10 cellular contexts compared by ENCODE assay signal in the genomic region with DNA sequence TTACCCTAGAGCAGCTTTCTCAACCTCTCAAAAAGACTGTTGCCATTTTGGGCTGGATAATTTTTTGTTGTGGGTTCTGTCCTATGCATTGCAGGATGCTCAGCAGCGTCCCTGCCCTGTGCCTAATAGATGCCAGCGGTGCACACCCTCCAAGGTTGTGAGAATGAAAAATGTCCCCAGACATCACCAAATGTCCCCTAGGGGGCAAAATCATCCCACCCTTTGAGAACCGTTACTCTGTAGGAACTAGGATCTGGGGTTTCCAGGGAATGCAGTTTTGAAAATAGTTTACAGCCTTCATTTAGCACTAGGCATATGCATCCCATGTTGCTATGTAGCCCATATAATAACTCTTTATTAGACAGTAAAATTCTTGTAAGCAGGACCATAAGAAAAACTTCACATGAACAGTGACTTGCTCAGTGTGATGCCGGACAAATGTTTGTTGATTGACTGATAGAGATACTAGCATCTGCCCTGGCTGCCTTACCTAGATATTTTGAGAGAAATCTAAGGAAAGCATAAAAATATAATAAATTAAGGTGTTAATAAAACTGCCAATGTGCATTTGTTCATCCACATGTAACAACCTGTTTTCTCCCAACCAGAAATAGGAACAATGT.
DNase-seq lines count a peak whose midpoint lies in the region; ATAC-seq and TF ChIP-seq lines count a peak whose summit lies in the region.
"Had no signal": no experiment of that assay in that cellular context is flagged by ENCODE, and none has a peak within 500 bp of the region (broad histone marks: within the 10 kb centered on the region; RNA-seq: fewer than 3 reads in every experiment).

No MANE protein-coding gene starts in this region.

- no peak overlapping the region for H3K27ac Mint-ChIP-seq in stimulated activated memory B cell treated with anti-CD40 and anti-IgM and Interleukin-4, amounts not matched to agents 10 μg/mL and 1 μg/mL and 100 μg/mL, for 72 hours
- no peak overlapping the region for H3K27ac Mint-ChIP-seq in CD8-positive, alpha-beta T cell

- H3K4me1 Mint-ChIP-seq in stimulated activated memory B cell treated with anti-CD40 and anti-IgM and Interleukin-4, amounts not matched to agents 10 μg/mL and 1 μg/mL and 100 μg/mL, for 72 hours: no peaks in the 10 kb centered on the region
- peaks cover 14% of the 10 kb centered on the region for H3K4me1 Mint-ChIP-seq in CD8-positive, alpha-beta T cell (ENCODE audit: low read depth)

- intact Hi-C loops in left lung (cut with DNase I): no loop called here
- intact Hi-C loops in CD8-positive, alpha-beta T cell (cut with DNase I, micrococcal nuclease): loop anchor here (5.0 kb wide), 3 partner anchors 38 to 427 kb away; no protein-coding TSS in a partner anchor

- H3K27ac ChIP-seq in left lung: no peak overlapping the region
- H3K27ac ChIP-seq in CD8-positive, alpha-beta T cell (ENCODE audit: low read depth, low read length): no peak overlapping the region

- H3K36me3 ChIP-seq in left lung: no peaks in the 10 kb centered on the region
- no peaks in the 10 kb centered on the region for H3K36me3 ChIP-seq in CD8-positive, alpha-beta T cell (ENCODE audit: insufficient read depth, low read length)

- ATAC-seq in left lung: peak; percentile 56
- no peak for ATAC-seq in stimulated activated memory B cell treated with anti-CD40 and anti-IgM and Interleukin-4, amounts not matched to agents 10 μg/mL and 1 μg/mL and 100 μg/mL, for 72 hours
- no peak for ATAC-seq in GM18517 (IDR thresholded peaks at IDR 0.05; ENCODE audit: unreplicated experiment)
- no peak for ATAC-seq in CD8-positive, alpha-beta T cell

- no peaks in the 10 kb centered on the region for H3K9me3 ChIP-seq in left lung
- no peaks in the 10 kb centered on the region for H3K9me3 ChIP-seq in CD8-positive, alpha-beta T cell (ENCODE audit: low read length)

- H3K4me3 Mint-ChIP-seq in stimulated activated memory B cell treated with anti-CD40 and anti-IgM and Interleukin-4, amounts not matched to agents 10 μg/mL and 1 μg/mL and 100 μg/mL, for 72 hours: no peak overlapping the region
- no peak overlapping the region for H3K4me3 Mint-ChIP-seq in CD8-positive, alpha-beta T cell

- DNase-seq in EH (ENCODE audit: low read depth) (peak; percentile 13), KBM-7 (peak; percentile 48), astrocyte of the cerebellum (ENCODE audit: low read depth) (no peak), left lung (no peak), GF-D8 (lab: John Stamatoyannopoulos, UW) (no peak)
- no peak for DNase-seq in CD8-positive, alpha-beta T cell
- DNase-seq: activated effector memory CD4-positive, alpha-beta T cell treated with Interleukin-2 at 50 U/mL for 16 hours; T-helper 2 cell had no signal

- H3K27me3 Mint-ChIP-seq in stimulated activated memory B cell treated with anti-CD40 and anti-IgM and Interleukin-4, amounts not matched to agents 10 μg/mL and 1 μg/mL and 100 μg/mL, for 72 hours: peaks cover 19% of the 10 kb centered on the region
- H3K27me3 Mint-ChIP-seq in CD8-positive, alpha-beta T cell (ENCODE audit: low read depth): no peaks in the 10 kb centered on the region

- H3K4me3 ChIP-seq in astrocyte of the cerebellum (ENCODE audit: low read depth, low read length) (no peak overlapping the region), left lung (no peak overlapping the region)
- H3K4me3 ChIP-seq in CD8-positive, alpha-beta T cell (ENCODE audit: low read depth, low read length): no peak overlapping the region

- in situ Hi-C loops in KBM-7 (cut with MboI; ENCODE audit: low pct_unique_long_range_greater_than_20kb, low sequenced_read_pairs) (loop anchor here (25.0 kb wide), 1 partner anchor 422 kb away; no protein-coding TSS in a partner anchor), astrocyte of the cerebellum (cut with HindIII; ENCODE audit: low sequenced_read_pairs) (no loop called here)

- H3K9me3 Mint-ChIP-seq in stimulated activated memory B cell treated with anti-CD40 and anti-IgM and Interleukin-4, amounts not matched to agents 10 μg/mL and 1 μg/mL and 100 μg/mL, for 72 hours: no peaks in the 10 kb centered on the region
- H3K9me3 Mint-ChIP-seq in CD8-positive, alpha-beta T cell: no peaks in the 10 kb centered on the region

- no peaks in the 10 kb centered on the region for H3K36me3 Mint-ChIP-seq in stimulated activated memory B cell treated with anti-CD40 and anti-IgM and Interleukin-4, amounts not matched to agents 10 μg/mL and 1 μg/mL and 100 μg/mL, for 72 hours
- H3K36me3 Mint-ChIP-seq in CD8-positive, alpha-beta T cell: no peaks in the 10 kb centered on the region

- peak; percentile 37 for TF ChIP-seq CTCF in astrocyte of the cerebellum (IDR thresholded peaks at IDR 0.05; ENCODE audit: low read depth, low read length, missing control alignments)
- TF ChIP-seq CTCF in left lung (IDR thresholded peaks at IDR 0.05): no peak
- no peak for TF ChIP-seq CTCF in CD8-positive, alpha-beta T cell (IDR thresholded peaks at IDR 0.05)

- POLR2A ChIA-PET in CD8-positive, alpha-beta T cell (lab: Charles Lee): no interaction called here

- H3K27me3 ChIP-seq in left lung: peaks cover 0 to 5% of the 10 kb centered on the region in 2 donors
- H3K27me3 ChIP-seq in CD8-positive, alpha-beta T cell (ENCODE audit: insufficient read depth, low read length): no peaks in the 10 kb centered on the region

- H3K4me1 ChIP-seq in left lung: no peaks in the 10 kb centered on the region
- H3K4me1 ChIP-seq in CD8-positive, alpha-beta T cell (ENCODE audit: insufficient read depth, low read length): peaks cover 8% of the 10 kb centered on the region

- CTCF ChIA-PET in CD8-positive, alpha-beta T cell (lab: Charles Lee): interaction anchor here (0.6 to 0.8 kb wide), 2 partner anchors 10 to 79 kb away, joined by 3 to 4 read pairs; no protein-coding TSS in a partner anchor

Comparison
In these comparisons a context has a peak if more than half of its experiments do, and no peak if none do; other contexts are left out.
1. DNase-seq: peak in EH (single experiment) and KBM-7 (single experiment); none in astrocyte of the cerebellum (single experiment), left lung (0 of 2), CD8-positive, alpha-beta T cell (0 of 7) and GF-D8 (single experiment).
2. intact Hi-C loops: an anchor here in CD8-positive, alpha-beta T cell (5.0 kb wide); none called in left lung.